ENCODE assay signal across 19 cellular contexts in the genomic region with DNA sequence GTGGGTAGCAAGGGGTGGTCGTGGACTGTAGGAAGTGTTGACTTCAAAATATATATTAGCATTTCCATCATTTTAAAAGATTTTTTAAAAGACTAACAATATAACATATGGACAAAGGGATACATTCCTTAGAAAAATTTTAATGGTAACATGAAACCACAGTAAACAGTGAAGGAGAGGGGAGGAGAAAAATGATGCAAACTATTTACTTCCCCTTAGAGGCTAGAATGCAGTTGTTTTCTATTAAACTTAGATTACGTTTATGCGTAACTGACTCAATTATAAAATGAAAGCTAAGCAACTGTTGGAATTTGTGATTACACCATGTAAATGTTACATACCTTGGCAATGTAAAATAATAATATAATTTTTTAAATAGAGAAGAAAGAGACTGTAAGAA. TPM values are rescaled to one million over a fixed set of nuclear protein-coding genes. Genes with fewer than 3 reads are reported as not detected.
A peak's percentile ranks its signal among the peaks of the same experiment; 100 is the strongest.
DNase-seq lines count a peak whose midpoint lies in the region; ATAC-seq and TF ChIP-seq lines count a peak whose summit lies in the region.
"Had no signal": no experiment of that assay in that cellular context is flagged by ENCODE, and none has a peak within 500 bp of the region (broad histone marks: within the 10 kb centered on the region; RNA-seq: fewer than 3 reads in every experiment).

No MANE protein-coding gene starts in this region.

- TF ChIP-seq POLR2A in gastroesophageal sphincter (IDR thresholded peaks at IDR 0.05): no peak

- no peak for TF ChIP-seq EP300 in gastroesophageal sphincter (IDR thresholded peaks at IDR 0.05)

- TF ChIP-seq CTCF in gastroesophageal sphincter (IDR thresholded peaks at IDR 0.05): no peak

- no peak overlapping the region for H3K4me3 ChIP-seq in GM23248
- H3K4me3 ChIP-seq in gastroesophageal sphincter: no peak overlapping the region
- H3K4me3 ChIP-seq in rectal smooth muscle tissue (ENCODE audit: low read length): no peak overlapping the region
- H3K4me3 ChIP-seq: SJCRH30 had no signal

- H3K9me3 ChIP-seq in GM23248 (ENCODE audit: low read depth) (no peaks in the 10 kb centered on the region), gastroesophageal sphincter (no peaks in the 10 kb centered on the region)
- H3K9me3 ChIP-seq: SJCRH30 had no signal

- H3K4me1 ChIP-seq in GM23248 (ENCODE audit: insufficient read depth): peaks cover 53% of the 10 kb centered on the region
- peaks cover 7 to 86% (median 10%) of the 10 kb centered on the region in 3 donors for H3K4me1 ChIP-seq in gastroesophageal sphincter
- H3K4me1 ChIP-seq in rectal smooth muscle tissue (ENCODE audit: control insufficient read depth, insufficient read depth, low read length): peaks cover 31% of the 10 kb centered on the region

- WGBS in GM23248 (ENCODE audit: low coverage in 1 of 2, low lambda C conversion rate in 2 of 2, missing lambda C conversion rate in 2 of 2), 2 experiments: 72 to 86% methylated on average over 3 of the region's 3 CpGs
- 59 to 82% methylated on average over 3 of the region's 3 CpGs for WGBS in gastroesophageal sphincter (ENCODE audit: low coverage in 1 of 2), 2 donors

- H3F3A ChIP-seq in GM23248 (ENCODE audit: insufficient read depth): peaks cover 90% of the 10 kb centered on the region

- H3K27me3 ChIP-seq in GM23248 (replicated peaks; ENCODE audit: insufficient read depth): no peaks in the 10 kb centered on the region
- H3K27me3 ChIP-seq in gastroesophageal sphincter: no peaks in the 10 kb centered on the region
- no peaks in the 10 kb centered on the region for H3K27me3 ChIP-seq in rectal smooth muscle tissue (ENCODE audit: control insufficient read depth, insufficient read depth, low read length)
- H3K27me3 ChIP-seq: SJCRH30 had no signal

- peaks cover 100% of the 10 kb centered on the region for H3K79me2 ChIP-seq in GM23248 (ENCODE audit: insufficient read depth)

- H4K20me1 ChIP-seq in GM23248 (ENCODE audit: insufficient read depth): peaks cover 17% of the 10 kb centered on the region; the same call in 1 of the 2 replicates

- H3K27ac ChIP-seq in GM23248 (peak overlapping the region; percentile 33), gastroesophageal sphincter (peak overlapping the region in 3 of 4 donors; percentile 66 to 73 (median 69)), rectal smooth muscle tissue (ENCODE audit: low read depth, low read length) (peak overlapping the region; percentile 60)
- H3K27ac ChIP-seq: KMS-11, SJCRH30 had no signal

- peaks cover 56% of the 10 kb centered on the region for H3K36me3 ChIP-seq in GM23248 (ENCODE audit: low read depth)
- H3K36me3 ChIP-seq in gastroesophageal sphincter: peaks cover 0 to 18% of the 10 kb centered on the region in 2 donors
- H3K36me3 ChIP-seq in rectal smooth muscle tissue (ENCODE audit: control insufficient read depth, insufficient read depth, low read length): no peaks in the 10 kb centered on the region
- H3K36me3 ChIP-seq: SJCRH30 had no signal

- H3K9ac ChIP-seq in GM23248 (no peak overlapping the region), rectal smooth muscle tissue (ENCODE audit: low read length) (no peak overlapping the region)
- H3K9ac ChIP-seq: KMS-11 had no signal

- no peak overlapping the region for H2AFZ ChIP-seq in GM23248

- no peak overlapping the region for H3K4me2 ChIP-seq in GM23248 (ENCODE audit: unreplicated experiment)
- H3K4me2 ChIP-seq: KMS-11 had no signal

- DNase-seq in GM23248 (no peak), amniotic epithelial cell (ENCODE audit: low read depth) (peak; percentile 64)
- no peak for DNase-seq in effector CD8-positive, alpha-beta T cell (lab: John Stamatoyannopoulos, UW)
- DNase-seq: CD4-positive, alpha-beta T cell; DMS153; GF-D8; GOT3; MV-4-11; NCI-H1694 treated with DMSO at 0.1 percent for 48 hours; NCI-H345; NCI-H524 treated with DMSO at 0.1 percent for 48 hours; SJCRH30 had no signal

- H3K9me2 ChIP-seq in GM23248 (ENCODE audit: insufficient read depth): no peaks in the 10 kb centered on the region

- in situ Hi-C loops in GM23248 (cut with MboI): no loop called here

- no peak for ATAC-seq in gastroesophageal sphincter
- ATAC-seq in GM21576 (IDR thresholded peaks at IDR 0.05; ENCODE audit: unreplicated experiment): no peak
- no peak for ATAC-seq in HG02610 (IDR thresholded peaks at IDR 0.05; ENCODE audit: unreplicated experiment)
- ATAC-seq in GM18873 (IDR thresholded peaks at IDR 0.05; ENCODE audit: low FRiP score, unreplicated experiment): no peak
- ATAC-seq: Panc1 had no signal

RNA-seq across cellular contexts. Expression of gene CALD1, which starts 41.3 kb away (rescaled TPM):
- 674 and 698 TPM in 2 replicates for total RNA-seq in GM23248 (2014; rRNA removed; shearing (Covaris generic))
- 1,687 and 1,703 TPM in 2 replicates for polyA plus RNA-seq in GM23248 (2016; fragmentation: Nextera tagmentation; extraction: Ambion mirVana)
- total RNA-seq in gastroesophageal sphincter: 1,000 to 10,000 TPM; 1,513 to 2,575 (median 1,808) TPM
